In the genomic region with DNA sequence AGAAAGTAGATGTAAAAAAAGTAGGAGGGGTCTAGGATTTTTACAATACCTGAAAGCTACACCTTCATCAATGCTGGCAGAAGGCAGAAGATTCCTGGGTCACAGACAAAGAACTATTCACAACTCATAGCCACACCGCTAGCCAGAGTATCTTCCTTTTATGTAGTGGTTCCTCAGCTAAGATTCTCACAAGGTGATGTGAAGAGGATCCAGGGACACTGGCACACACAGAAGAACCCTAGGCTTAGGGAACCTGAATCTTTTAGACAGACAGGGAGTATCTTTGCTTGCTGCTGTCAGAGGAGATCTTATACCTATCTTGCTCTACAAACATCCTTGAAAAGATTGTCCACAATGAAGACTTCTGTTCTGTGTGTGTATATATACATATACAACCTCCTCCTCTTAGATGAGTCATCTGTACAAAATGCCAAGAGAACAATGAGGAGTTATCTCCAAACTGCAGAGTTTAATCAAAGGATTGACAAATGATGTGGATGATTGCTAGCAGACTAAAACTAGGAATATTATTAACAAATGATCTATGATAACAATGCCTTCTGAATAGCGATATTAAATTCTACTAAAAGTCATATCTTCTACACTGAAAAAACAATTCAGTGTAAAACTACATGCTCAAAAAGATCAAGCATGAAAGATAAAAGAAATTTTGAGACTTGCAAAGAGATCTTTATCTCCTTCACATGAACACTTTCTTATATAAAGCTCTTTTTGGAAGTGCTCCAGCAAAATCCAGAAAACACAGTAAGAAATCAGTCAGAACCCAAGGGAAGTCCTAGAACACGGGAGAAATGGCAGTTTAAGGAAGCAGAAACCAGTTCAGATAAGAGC, we compare ENCODE assay signal across 15 cellular contexts.
DNase-seq lines count a peak whose midpoint lies in the region; ATAC-seq, FAIRE-seq and TF ChIP-seq lines count a peak whose summit lies in the region.
"Had no signal": no experiment of that assay in that cellular context is flagged by ENCODE, and none has a peak within 500 bp of the region (broad histone marks: within the 10 kb centered on the region; RNA-seq: fewer than 3 reads in every experiment).

No MANE protein-coding gene starts in this region.

- ATAC-seq in HG03439 (IDR thresholded peaks at IDR 0.05; ENCODE audit: unreplicated experiment): no peak
- ATAC-seq: activated CD4-positive, CD25-positive, alpha-beta regulatory T cell treated with anti-CD3 and anti-CD28 coated beads, Interleukin-2, amount 50 U/mL, for 24 hours had no signal

- no peak overlapping the region for H4K12ac ChIP-seq in trophoblast cell (ENCODE audit: low read depth, low read length)

- H3K14ac ChIP-seq in trophoblast cell (ENCODE audit: low read length): no peak overlapping the region

- no peak overlapping the region for H2BK5ac ChIP-seq in trophoblast cell (ENCODE audit: low read depth, low read length, poor library complexity)

- no peaks in the 10 kb centered on the region for H3K9me3 ChIP-seq in trophoblast cell (ENCODE audit: insufficient read depth, low read depth, low read length)
- H3K9me3 ChIP-seq: esophagus muscularis mucosa, spleen had no signal

- H3K27me3 Mint-ChIP-seq in progenitor cell of endocrine pancreas: no peaks in the 10 kb centered on the region

- no peak for TF ChIP-seq POLR2A in H54 (IDR thresholded peaks at IDR 0.05; ENCODE audit: low read depth, low read length)

- peaks cover 2% of the 10 kb centered on the region in 2 experiments for H3K4me1 ChIP-seq in trophoblast cell (ENCODE audit: control insufficient read depth in 1 of 2, insufficient read depth in 2 of 2, low read length in 2 of 2)

- H4K8ac ChIP-seq in trophoblast cell (ENCODE audit: low read depth, low read length): no peak overlapping the region

- H3K4me3 Mint-ChIP-seq in progenitor cell of endocrine pancreas (ENCODE audit: low read depth): no peak overlapping the region

- H3K27ac ChIP-seq in trophoblast cell (ENCODE audit: low read depth, low read length): no peak overlapping the region
- H3K27ac ChIP-seq: esophagus muscularis mucosa, spleen had no signal

- H3K27ac Mint-ChIP-seq in progenitor cell of endocrine pancreas: peak overlapping the region; percentile 19

- H2BK12ac ChIP-seq in trophoblast cell (ENCODE audit: low read length): no peak overlapping the region

- H3K4me3 ChIP-seq in cardiac fibroblast (replicated peaks in 1 of 2; ENCODE audit: low read depth in 2 of 2, low read length in 2 of 2) (no peak overlapping the region), trophoblast cell (ENCODE audit: low read depth, low read length) (no peak overlapping the region)
- H3K4me3 ChIP-seq: esophagus muscularis mucosa, spleen had no signal

- peak; percentile 89 for FAIRE-seq in H54 (lab: Jason Lieb, UNC)
- FAIRE-seq: colon had no signal

- no peak overlapping the region for H3K9ac ChIP-seq in trophoblast cell (ENCODE audit: low read length)

- no peaks in the 10 kb centered on the region for H3K79me1 ChIP-seq in trophoblast cell (ENCODE audit: low read length)

- no peak overlapping the region for H3K18ac ChIP-seq in trophoblast cell (ENCODE audit: low read length)

- H3K4me2 ChIP-seq in trophoblast cell (ENCODE audit: low read length): no peak overlapping the region

- H2BK120ac ChIP-seq in trophoblast cell (ENCODE audit: insufficient read depth, low read length, poor library complexity): no peak overlapping the region

- no peaks in the 10 kb centered on the region for H3K9me3 Mint-ChIP-seq in progenitor cell of endocrine pancreas (ENCODE audit: low read depth)

- no peak for DNase-seq in H54 (ENCODE audit: insufficient read length, low spot score)
- peak; percentile 71 for DNase-seq in RPMI7951 (ENCODE audit: low read depth)
- peak; percentile 38 to 43 for DNase-seq in cardiac fibroblast (ENCODE audit: low read depth in 2 of 2)
- no peak for DNase-seq in progenitor cell of endocrine pancreas (ENCODE audit: low spot score, unreplicated experiment)
- no peak for DNase-seq in trophoblast cell
- DNase-seq in activated CD4-positive, alpha-beta T cell treated with anti-CD3 and anti-CD28 coated beads, Interleukin-2, amount 50 U/mL, for 1 hour: no peak
- DNase-seq in stimulated activated CD4-positive, alpha-beta T cell treated with anti-CD3 and anti-CD28 coated beads, Interleukin-4, amount 100 ng/mL, for 4 hours: no peak
- DNase-seq: activated CD8-positive, alpha-beta memory T cell treated with anti-CD3 and anti-CD28 coated beads, Interleukin-2, amount 50 U/mL, for 48 hours; mesendoderm; NCI-H2171; spleen had no signal

- H3K27me3 ChIP-seq in trophoblast cell (ENCODE audit: insufficient read depth, low read length): no peaks in the 10 kb centered on the region
- H3K27me3 ChIP-seq: esophagus muscularis mucosa, spleen had no signal

- no CpG with 5 or more reads among the region's 3 CpGs for WGBS in trophoblast cell (ENCODE audit: extremely low coverage, insufficient coverage, insufficient read length)

- H3K23ac ChIP-seq in trophoblast cell (ENCODE audit: low read length): no peak overlapping the region

- no peaks in the 10 kb centered on the region for H3K79me2 ChIP-seq in trophoblast cell (ENCODE audit: control insufficient read depth, insufficient read depth, low read length, poor library complexity)

- no peak overlapping the region for H2AK5ac ChIP-seq in trophoblast cell (ENCODE audit: low read length)

- peaks cover 33% of the 10 kb centered on the region for H3K4me1 Mint-ChIP-seq in progenitor cell of endocrine pancreas (ENCODE audit: low read depth)

- no peaks in the 10 kb centered on the region for H3K36me3 ChIP-seq in trophoblast cell (ENCODE audit: control insufficient read depth in 1 of 2, insufficient read depth in 2 of 2, low read length in 2 of 2)
- H3K36me3 ChIP-seq: esophagus muscularis mucosa, spleen had no signal

- no peak overlapping the region for H3K4ac ChIP-seq in trophoblast cell (ENCODE audit: low read depth, low read length)

- no peak overlapping the region for H4K91ac ChIP-seq in trophoblast cell (ENCODE audit: low read depth, low read length)

- TF ChIP-seq CTCF in cardiac fibroblast (IDR thresholded peaks at IDR 0.05; ENCODE audit: low read depth, low read length): no peak
- no peak for TF ChIP-seq CTCF in progenitor cell of endocrine pancreas (IDR thresholded peaks at IDR 0.05; ENCODE audit: unreplicated experiment)

- no peak overlapping the region for H2AFZ ChIP-seq in trophoblast cell (ENCODE audit: insufficient read depth, low read length, poor library complexity)

- no peaks in the 10 kb centered on the region for H3K36me3 Mint-ChIP-seq in progenitor cell of endocrine pancreas (ENCODE audit: insufficient read depth)

Comparison
In these comparisons a context has a peak if more than half of its experiments do, and no peak if none do; other contexts are left out.
1. DNase-seq: peak in RPMI7951 (single experiment) and cardiac fibroblast (2 of 2); none in H54 (single experiment), progenitor cell of endocrine pancreas (single experiment), trophoblast cell (0 of 2), activated CD4-positive, alpha-beta T cell treated with anti-CD3 and anti-CD28 coated beads, Interleukin-2, amount 50 U/mL, for 1 hour (single experiment) and stimulated activated CD4-positive, alpha-beta T cell treated with anti-CD3 and anti-CD28 coated beads, Interleukin-4, amount 100 ng/mL, for 4 hours (0 of 2).